In the genomic region with DNA sequence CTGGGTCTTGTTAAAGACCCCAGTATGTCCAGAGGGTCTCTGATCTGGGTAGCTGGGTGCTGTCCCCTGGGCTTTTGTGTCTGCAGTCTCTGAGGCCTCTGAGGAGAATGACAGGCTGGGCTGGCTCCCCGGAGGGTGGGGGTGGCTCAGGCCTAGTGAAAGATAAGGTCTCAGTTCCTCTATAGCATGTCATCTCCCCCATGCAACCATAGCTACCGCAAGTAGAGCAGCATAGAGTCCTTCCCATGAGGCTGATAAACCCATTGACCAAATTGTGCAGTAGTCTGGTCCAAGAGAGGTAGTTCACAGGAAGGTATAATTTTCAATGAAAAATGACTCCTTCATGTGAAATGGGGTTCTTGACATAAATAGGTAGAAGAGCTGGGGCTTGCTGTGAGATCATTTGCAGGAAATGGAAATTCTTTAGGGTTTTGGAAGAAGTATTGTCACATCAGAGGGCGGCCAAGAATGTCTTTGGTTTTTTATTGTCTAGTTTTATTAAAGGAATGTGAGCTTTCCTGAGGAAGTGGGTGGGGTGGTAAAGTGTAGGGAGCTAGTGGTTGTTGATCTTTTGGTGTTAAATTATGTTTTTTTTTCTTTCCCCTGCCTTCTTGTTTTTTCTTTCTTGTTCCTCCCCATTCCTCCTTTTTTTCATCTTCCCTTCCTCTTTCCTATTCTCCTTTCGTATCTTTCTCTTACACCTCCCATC, we compare ENCODE assay signal across 1 cellular context.
TF ChIP-seq lines count a peak whose summit lies in the region.

No MANE protein-coding gene starts in this region.

TF ChIP-seq in GM23338, 12 proteins besides CTCF, POLR2A, EP300 and RAD21 (continued from another document):
- TF ChIP-seq, protein P1, sequence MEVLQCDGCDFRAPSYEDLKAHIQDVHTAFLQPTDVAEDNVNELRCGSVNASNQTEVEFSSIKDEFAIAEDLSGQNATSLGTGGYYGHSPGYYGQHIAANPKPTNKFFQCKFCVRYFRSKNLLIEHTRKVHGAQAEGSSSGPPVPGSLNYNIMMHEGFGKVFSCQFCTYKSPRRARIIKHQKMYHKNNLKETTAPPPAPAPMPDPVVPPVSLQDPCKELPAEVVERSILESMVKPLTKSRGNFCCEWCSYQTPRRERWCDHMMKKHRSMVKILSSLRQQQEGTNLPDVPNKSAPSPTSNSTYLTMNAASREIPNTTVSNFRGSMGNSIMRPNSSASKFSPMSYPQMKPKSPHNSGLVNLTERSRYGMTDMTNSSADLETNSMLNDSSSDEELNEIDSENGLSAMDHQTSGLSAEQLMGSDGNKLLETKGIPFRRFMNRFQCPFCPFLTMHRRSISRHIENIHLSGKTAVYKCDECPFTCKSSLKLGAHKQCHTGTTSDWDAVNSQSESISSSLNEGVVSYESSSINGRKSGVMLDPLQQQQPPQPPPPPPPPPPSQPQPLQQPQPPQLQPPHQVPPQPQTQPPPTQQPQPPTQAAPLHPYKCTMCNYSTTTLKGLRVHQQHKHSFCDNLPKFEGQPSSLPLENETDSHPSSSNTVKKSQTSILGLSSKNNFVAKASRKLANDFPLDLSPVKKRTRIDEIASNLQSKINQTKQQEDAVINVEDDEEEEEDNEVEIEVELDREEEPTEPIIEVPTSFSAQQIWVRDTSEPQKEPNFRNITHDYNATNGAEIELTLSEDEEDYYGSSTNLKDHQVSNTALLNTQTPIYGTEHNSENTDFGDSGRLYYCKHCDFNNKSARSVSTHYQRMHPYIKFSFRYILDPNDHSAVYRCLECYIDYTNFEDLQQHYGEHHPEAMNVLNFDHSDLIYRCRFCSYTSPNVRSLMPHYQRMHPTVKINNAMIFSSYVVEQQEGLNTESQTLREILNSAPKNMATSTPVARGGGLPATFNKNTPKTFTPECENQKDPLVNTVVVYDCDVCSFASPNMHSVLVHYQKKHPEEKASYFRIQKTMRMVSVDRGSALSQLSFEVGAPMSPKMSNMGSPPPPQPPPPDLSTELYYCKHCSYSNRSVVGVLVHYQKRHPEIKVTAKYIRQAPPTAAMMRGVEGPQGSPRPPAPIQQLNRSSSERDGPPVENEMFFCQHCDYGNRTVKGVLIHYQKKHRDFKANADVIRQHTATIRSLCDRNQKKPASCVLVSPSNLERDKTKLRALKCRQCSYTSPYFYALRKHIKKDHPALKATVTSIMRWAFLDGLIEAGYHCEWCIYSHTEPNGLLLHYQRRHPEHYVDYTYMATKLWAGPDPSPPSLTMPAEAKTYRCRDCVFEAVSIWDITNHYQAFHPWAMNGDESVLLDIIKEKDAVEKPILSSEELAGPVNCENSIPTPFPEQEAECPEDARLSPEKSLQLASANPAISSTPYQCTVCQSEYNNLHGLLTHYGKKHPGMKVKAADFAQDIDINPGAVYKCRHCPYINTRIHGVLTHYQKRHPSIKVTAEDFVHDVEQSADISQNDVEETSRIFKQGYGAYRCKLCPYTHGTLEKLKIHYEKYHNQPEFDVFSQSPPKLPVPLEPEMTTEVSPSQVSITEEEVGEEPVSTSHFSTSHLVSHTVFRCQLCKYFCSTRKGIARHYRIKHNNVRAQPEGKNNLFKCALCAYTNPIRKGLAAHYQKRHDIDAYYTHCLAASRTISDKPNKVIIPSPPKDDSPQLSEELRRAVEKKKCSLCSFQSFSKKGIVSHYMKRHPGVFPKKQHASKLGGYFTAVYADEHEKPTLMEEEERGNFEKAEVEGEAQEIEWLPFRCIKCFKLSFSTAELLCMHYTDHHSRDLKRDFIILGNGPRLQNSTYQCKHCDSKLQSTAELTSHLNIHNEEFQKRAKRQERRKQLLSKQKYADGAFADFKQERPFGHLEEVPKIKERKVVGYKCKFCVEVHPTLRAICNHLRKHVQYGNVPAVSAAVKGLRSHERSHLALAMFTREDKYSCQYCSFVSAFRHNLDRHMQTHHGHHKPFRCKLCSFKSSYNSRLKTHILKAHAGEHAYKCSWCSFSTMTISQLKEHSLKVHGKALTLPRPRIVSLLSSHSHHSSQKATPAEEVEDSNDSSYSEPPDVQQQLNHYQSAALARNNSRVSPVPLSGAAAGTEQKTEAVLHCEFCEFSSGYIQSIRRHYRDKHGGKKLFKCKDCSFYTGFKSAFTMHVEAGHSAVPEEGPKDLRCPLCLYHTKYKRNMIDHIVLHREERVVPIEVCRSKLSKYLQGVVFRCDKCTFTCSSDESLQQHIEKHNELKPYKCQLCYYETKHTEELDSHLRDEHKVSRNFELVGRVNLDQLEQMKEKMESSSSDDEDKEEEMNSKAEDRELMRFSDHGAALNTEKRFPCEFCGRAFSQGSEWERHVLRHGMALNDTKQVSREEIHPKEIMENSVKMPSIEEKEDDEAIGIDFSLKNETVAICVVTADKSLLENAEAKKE (CRISPR knock-in tag; IDR thresholded peaks at IDR 0.05), result no peak
- TF ChIP-seq, protein P2, sequence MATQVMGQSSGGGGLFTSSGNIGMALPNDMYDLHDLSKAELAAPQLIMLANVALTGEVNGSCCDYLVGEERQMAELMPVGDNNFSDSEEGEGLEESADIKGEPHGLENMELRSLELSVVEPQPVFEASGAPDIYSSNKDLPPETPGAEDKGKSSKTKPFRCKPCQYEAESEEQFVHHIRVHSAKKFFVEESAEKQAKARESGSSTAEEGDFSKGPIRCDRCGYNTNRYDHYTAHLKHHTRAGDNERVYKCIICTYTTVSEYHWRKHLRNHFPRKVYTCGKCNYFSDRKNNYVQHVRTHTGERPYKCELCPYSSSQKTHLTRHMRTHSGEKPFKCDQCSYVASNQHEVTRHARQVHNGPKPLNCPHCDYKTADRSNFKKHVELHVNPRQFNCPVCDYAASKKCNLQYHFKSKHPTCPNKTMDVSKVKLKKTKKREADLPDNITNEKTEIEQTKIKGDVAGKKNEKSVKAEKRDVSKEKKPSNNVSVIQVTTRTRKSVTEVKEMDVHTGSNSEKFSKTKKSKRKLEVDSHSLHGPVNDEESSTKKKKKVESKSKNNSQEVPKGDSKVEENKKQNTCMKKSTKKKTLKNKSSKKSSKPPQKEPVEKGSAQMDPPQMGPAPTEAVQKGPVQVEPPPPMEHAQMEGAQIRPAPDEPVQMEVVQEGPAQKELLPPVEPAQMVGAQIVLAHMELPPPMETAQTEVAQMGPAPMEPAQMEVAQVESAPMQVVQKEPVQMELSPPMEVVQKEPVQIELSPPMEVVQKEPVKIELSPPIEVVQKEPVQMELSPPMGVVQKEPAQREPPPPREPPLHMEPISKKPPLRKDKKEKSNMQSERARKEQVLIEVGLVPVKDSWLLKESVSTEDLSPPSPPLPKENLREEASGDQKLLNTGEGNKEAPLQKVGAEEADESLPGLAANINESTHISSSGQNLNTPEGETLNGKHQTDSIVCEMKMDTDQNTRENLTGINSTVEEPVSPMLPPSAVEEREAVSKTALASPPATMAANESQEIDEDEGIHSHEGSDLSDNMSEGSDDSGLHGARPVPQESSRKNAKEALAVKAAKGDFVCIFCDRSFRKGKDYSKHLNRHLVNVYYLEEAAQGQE (IDR thresholded peaks at IDR 0.05; ENCODE audit: unreplicated experiment), result no peak
- TF ChIP-seq JUNB (IDR thresholded peaks at IDR 0.05; ENCODE audit: unreplicated experiment) (no peak), CREB1 (CRISPR knock-in tag; IDR thresholded peaks at IDR 0.05; ENCODE audit: low read depth) (no peak), STAT1 (IDR thresholded peaks at IDR 0.05; ENCODE audit: unreplicated experiment) (no peak), POLR2AphosphoS5 (IDR thresholded peaks at IDR 0.05; ENCODE audit: low read depth) (no peak), ZNF114 (CRISPR knock-in tag; IDR thresholded peaks at IDR 0.05) (no peak)
- TF ChIP-seq, protein P3, sequence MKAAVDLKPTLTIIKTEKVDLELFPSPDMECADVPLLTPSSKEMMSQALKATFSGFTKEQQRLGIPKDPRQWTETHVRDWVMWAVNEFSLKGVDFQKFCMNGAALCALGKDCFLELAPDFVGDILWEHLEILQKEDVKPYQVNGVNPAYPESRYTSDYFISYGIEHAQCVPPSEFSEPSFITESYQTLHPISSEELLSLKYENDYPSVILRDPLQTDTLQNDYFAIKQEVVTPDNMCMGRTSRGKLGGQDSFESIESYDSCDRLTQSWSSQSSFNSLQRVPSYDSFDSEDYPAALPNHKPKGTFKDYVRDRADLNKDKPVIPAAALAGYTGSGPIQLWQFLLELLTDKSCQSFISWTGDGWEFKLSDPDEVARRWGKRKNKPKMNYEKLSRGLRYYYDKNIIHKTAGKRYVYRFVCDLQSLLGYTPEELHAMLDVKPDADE (IDR thresholded peaks at IDR 0.05), result no peak
